11 cellular contexts compared by ENCODE assay signal in genomic region chr1:95023399-95024050, GRCh38. TPM values are rescaled to one million over a fixed set of nuclear protein-coding genes. Genes with fewer than 3 reads are reported as not detected.
DNase-seq lines count a peak whose midpoint lies in the region; ATAC-seq and TF ChIP-seq lines count a peak whose summit lies in the region.
"Had no signal": no experiment of that assay in that cellular context is flagged by ENCODE, and none has a peak within 500 bp of the region (broad histone marks: within the 10 kb centered on the region; RNA-seq: fewer than 3 reads in every experiment).

No MANE protein-coding gene starts in this region.

- H3K4me3 ChIP-seq in astrocyte of the cerebellum (ENCODE audit: low read depth, low read length) (no peak overlapping the region), heart left ventricle (no peak overlapping the region), smooth muscle cell (no peak overlapping the region)
- H3K4me3 ChIP-seq in CD4-positive, alpha-beta memory T cell (ENCODE audit: low read length in 2 of 2), result no peak overlapping the region

- no peaks in the 10 kb centered on the region for H3K79me2 ChIP-seq in smooth muscle cell (ENCODE audit: low read depth)

- H3K27ac Mint-ChIP-seq in CD4-positive, alpha-beta memory T cell, result no peak overlapping the region
- H3K27ac Mint-ChIP-seq in CD14-positive monocyte, result no peak overlapping the region
- H3K27ac Mint-ChIP-seq: T-helper 17 cell had no signal

- H3K4me2 ChIP-seq in smooth muscle cell, result peak overlapping the region; percentile 38

- H3K36me3 Mint-ChIP-seq in CD4-positive, alpha-beta memory T cell, result peaks cover 23 to 36% of the 10 kb centered on the region in 2 donors
- peaks cover 15 to 17% of the 10 kb centered on the region in 2 donors for H3K36me3 Mint-ChIP-seq in CD14-positive monocyte

- H3K4me1 ChIP-seq in heart left ventricle (peaks cover 0 to 39% (median 25%) of the 10 kb centered on the region in 12 donors), smooth muscle cell (ENCODE audit: low read depth) (peaks cover 18% of the 10 kb centered on the region)
- no peaks in the 10 kb centered on the region for H3K4me1 ChIP-seq in CD4-positive, alpha-beta memory T cell (ENCODE audit: insufficient read depth, low read length)

- H3K27ac ChIP-seq in heart left ventricle (peak overlapping the region in 10 of 12 donors; percentile 21 to 82 (median 62)), smooth muscle cell (ENCODE audit: low read depth) (peak overlapping the region; percentile 80)
- H3K27ac ChIP-seq in CD4-positive, alpha-beta memory T cell (ENCODE audit: low read depth, low read length), result no peak overlapping the region

- TF ChIP-seq POLR2A in heart left ventricle (IDR thresholded peaks at IDR 0.05), result no peak

- in situ Hi-C loops in astrocyte of the cerebellum (cut with HindIII; ENCODE audit: low sequenced_read_pairs), result no loop called here

- CTCF ChIA-PET in CD4-positive, alpha-beta memory T cell (lab: Charles Lee; ENCODE audit: partially characterized antibody), result no interaction called here

- 80 to 87% (median 84%) methylated on average over 3 of the region's 3 CpGs for WGBS in heart left ventricle, 4 donors
- 66% methylated on average over 3 of the region's 3 CpGs for WGBS in smooth muscle cell (ENCODE audit: low lambda C conversion rate)

- peak; percentile 50 to 85 (median 68) for ATAC-seq in heart left ventricle
- no peak for ATAC-seq in GM18520 (IDR thresholded peaks at IDR 0.05; ENCODE audit: unreplicated experiment)
- ATAC-seq: T-helper 17 cell had no signal

- H3F3A ChIP-seq in smooth muscle cell (ENCODE audit: low read depth), result peaks cover 7% of the 10 kb centered on the region

- POLR2A ChIA-PET in CD4-positive, alpha-beta memory T cell (lab: Charles Lee; ENCODE audit: partially characterized antibody), result no interaction called here

- no peak overlapping the region for H2AFZ ChIP-seq in smooth muscle cell (ENCODE audit: low read depth)

- TF ChIP-seq CTCF in astrocyte of the cerebellum (IDR thresholded peaks at IDR 0.05; ENCODE audit: low read depth, low read length, missing control alignments), result no peak
- no peak for TF ChIP-seq CTCF in heart left ventricle (IDR thresholded peaks at IDR 0.05)
- no peak for TF ChIP-seq CTCF in smooth muscle cell (IDR thresholded peaks at IDR 0.05; ENCODE audit: borderline replicate concordance, insufficient read depth, poor library complexity, severe bottlenecking)
- no peak for TF ChIP-seq CTCF in CD14-positive monocyte (IDR thresholded peaks at IDR 0.05)

- H3K27me3 Mint-ChIP-seq in CD4-positive, alpha-beta memory T cell, result no peaks in the 10 kb centered on the region
- H3K27me3 Mint-ChIP-seq in CD14-positive monocyte (ENCODE audit: low read depth in 3 of 3), result no peaks in the 10 kb centered on the region
- H3K27me3 Mint-ChIP-seq: T-helper 17 cell had no signal

- H3K4me3 Mint-ChIP-seq in CD4-positive, alpha-beta memory T cell, result no peak overlapping the region
- no peak overlapping the region for H3K4me3 Mint-ChIP-seq in CD14-positive monocyte
- H3K4me3 Mint-ChIP-seq: T-helper 17 cell had no signal

- peaks cover 0 to 5% (median 0%) of the 10 kb centered on the region in 8 donors for H3K9me3 Mint-ChIP-seq in CD4-positive, alpha-beta memory T cell
- H3K9me3 Mint-ChIP-seq in CD14-positive monocyte, result peaks cover 0 to 12% (median under 1%) of the 10 kb centered on the region in 7 donors

- DNase-seq in GM04503 (ENCODE audit: low read depth) (peak; percentile 44), astrocyte of the cerebellum (ENCODE audit: low read depth) (peak; percentile 95), heart left ventricle (peak in 1 of 5 donors; percentile 19), smooth muscle cell (lab: John Stamatoyannopoulos, UW; ENCODE audit: unreplicated experiment) (no peak), CD14-positive monocyte (ENCODE audit: low spot score) (no peak), inferior parietal cortex (ENCODE audit: extremely low spot score) (no peak)
- no peak for DNase-seq in CD4-positive, alpha-beta memory T cell
- DNase-seq: activated effector memory CD4-positive, alpha-beta T cell treated with Interleukin-2 at 50 U/mL for 16 hours; stimulated activated naive CD4-positive, alpha-beta T cell; T-helper 17 cell had no signal

- H3K4me1 Mint-ChIP-seq in CD4-positive, alpha-beta memory T cell, result no peaks in the 10 kb centered on the region
- H3K4me1 Mint-ChIP-seq in CD14-positive monocyte, result no peaks in the 10 kb centered on the region
- H3K4me1 Mint-ChIP-seq: T-helper 17 cell had no signal

- H3K9me3 ChIP-seq in heart left ventricle (peaks cover 0 to 10% (median 0%) of the 10 kb centered on the region in 12 donors), smooth muscle cell (replicated peaks; ENCODE audit: low read depth) (no peaks in the 10 kb centered on the region)
- H3K9me3 ChIP-seq in CD4-positive, alpha-beta memory T cell (ENCODE audit: control insufficient read depth in 1 of 2, low read length in 2 of 2), result no peaks in the 10 kb centered on the region

- H3K9ac ChIP-seq in smooth muscle cell (ENCODE audit: low read depth), result no peak overlapping the region

- intact Hi-C loops in heart left ventricle (cut with DNase I) (loop anchor here in 3 of 10 donors (5.0 kb wide), 2 partner anchors 41 to 96 kb away; partner anchors contain the start of gene CNN3 (in 2 of the 3)), CD14-positive monocyte (cut with micrococcal nuclease) (no loop called here)
- intact Hi-C loops in CD4-positive, alpha-beta memory T cell (cut with micrococcal nuclease), result no loop called here

- H3K27me3 ChIP-seq in heart left ventricle (no peaks in the 10 kb centered on the region), smooth muscle cell (ENCODE audit: low read depth) (no peaks in the 10 kb centered on the region)
- H3K27me3 ChIP-seq in CD4-positive, alpha-beta memory T cell (ENCODE audit: insufficient read depth, low read length), result no peaks in the 10 kb centered on the region

- no peaks in the 10 kb centered on the region for H4K20me1 ChIP-seq in smooth muscle cell (ENCODE audit: low read depth)

- H3K36me3 ChIP-seq in heart left ventricle (peaks cover 0 to 14% (median 0%) of the 10 kb centered on the region in 9 donors), smooth muscle cell (ENCODE audit: low read depth) (no peaks in the 10 kb centered on the region)
- H3K36me3 ChIP-seq in CD4-positive, alpha-beta memory T cell (ENCODE audit: insufficient read depth, low read length), result no peaks in the 10 kb centered on the region

RNA-seq across cellular contexts. Expression of gene ALG14, which starts 49.2 kb away (rescaled TPM):
- total RNA-seq in heart left ventricle (1 to 10 TPM in 7 of 9 donors, under 1 TPM in 2; 0.56 to 4.7 (median 3.2) TPM), smooth muscle cell (1.4 and 2.4 TPM in 2 replicates)
- polyA plus RNA-seq in heart left ventricle (1 to 10 TPM in 1 of 2 donors, under 1 TPM in 1; 0.76 to 1.8 TPM), smooth muscle cell (5.5 and 6.9 TPM in 2 replicates), CD14-positive monocyte (1 to 10 TPM; 4.4 to 5.5 TPM)
- total RNA-seq in CD4-positive, alpha-beta memory T cell, result 1 to 10 TPM; 1.1 to 3.2 TPM
- 1 to 10 TPM; 4.2 to 6.8 TPM for polyA plus RNA-seq in CD4-positive, alpha-beta memory T cell

Comparison
In these comparisons a context has a peak if more than half of its experiments do, and no peak if none do; other contexts are left out.
1. DNase-seq: peak in GM04503 (single experiment) and astrocyte of the cerebellum (single experiment); none in smooth muscle cell (single experiment), CD4-positive, alpha-beta memory T cell (0 of 5), CD14-positive monocyte (single experiment) and inferior parietal cortex (single experiment).